Comparison of ENCODE assay signal across 16 cellular contexts in genomic region chr7:102408530-102408929, GRCh38. TPM values are rescaled to one million over a fixed set of nuclear protein-coding genes. Genes with fewer than 3 reads are reported as not detected.
A peak's percentile ranks its signal among the peaks of the same experiment; 100 is the strongest.
DNase-seq lines count a peak whose midpoint lies in the region; ATAC-seq and TF ChIP-seq lines count a peak whose summit lies in the region.
"Not testable (repeated sequence)": the region's sequence is repeated elsewhere in the genome, so short reads cannot be mapped to it uniquely, and the experiment has no call there.
"Had no signal": no experiment of that assay in that cellular context is flagged by ENCODE, and none has a peak within 500 bp of the region (broad histone marks: within the 10 kb centered on the region; RNA-seq: fewer than 3 reads in every experiment).

No MANE protein-coding gene starts in this region.

- not testable (repeated sequence) for TF ChIP-seq CTCF in Peyer's patch (IDR thresholded peaks at IDR 0.05)

- peak in 2 of 3 donors; percentile 56 to 57 for DNase-seq in Peyer's patch
- not testable (repeated sequence) for DNase-seq in activated naive CD4-positive, alpha-beta T cell treated with anti-CD3 and anti-CD28 coated beads, Interleukin-2, amount 50 U/mL, for 72 hours (ENCODE audit: low spot score in 2 of 2)
- peak; percentile 14 for DNase-seq in renal cortical epithelial cell (ENCODE audit: low read depth)

- peaks cover 42 to 58% (median 54%) of the 10 kb centered on the region in 10 experiments for H3K4me1 ChIP-seq in BLaER1 treated with 17β-estradiol and CSF1 and Interleukin-3, amounts not matched to agents 10 nM and 100 nM
- not testable (repeated sequence) for H3K4me1 ChIP-seq in Peyer's patch

- peak overlapping the region; percentile 42 to 62 for H3K27ac Mint-ChIP-seq in activated naive CD4-positive, alpha-beta T cell treated with anti-CD3 and anti-CD28 coated beads, Interleukin-2, amount 50 U/mL, for 72 hours

- not testable (repeated sequence) for TF ChIP-seq POLR2A in Peyer's patch (IDR thresholded peaks at IDR 0.05)

- peaks cover 19 to 50% of the 10 kb centered on the region in 2 donors for H3K36me3 Mint-ChIP-seq in activated naive CD4-positive, alpha-beta T cell treated with anti-CD3 and anti-CD28 coated beads, Interleukin-2, amount 50 U/mL, for 72 hours

- H3K4me2 ChIP-seq in BLaER1 treated with 17β-estradiol and CSF1 and Interleukin-3, amounts not matched to agents 10 nM and 100 nM: peak overlapping the region; percentile 59 to 83 (median 72)

- peaks cover 4 to 18% (median 15%) of the 10 kb centered on the region in 11 experiments; a peak in 20 of 22 replicates for H3K9me3 ChIP-seq in BLaER1 treated with 17β-estradiol and CSF1 and Interleukin-3, amounts not matched to agents 10 nM and 100 nM (replicated peaks in 1 of 11)
- not testable (repeated sequence) for H3K9me3 ChIP-seq in Peyer's patch

- H3K27me3 ChIP-seq in BLaER1 treated with 17β-estradiol and CSF1 and Interleukin-3, amounts not matched to agents 10 nM and 100 nM; Peyer's patch: not testable (repeated sequence)

- ATAC-seq in GM18519 (IDR thresholded peaks at IDR 0.05; ENCODE audit: low FRiP score, unreplicated experiment) (peak; percentile 53), GM19463 (IDR thresholded peaks at IDR 0.05; ENCODE audit: unreplicated experiment) (peak; percentile 43), GM21825 (IDR thresholded peaks at IDR 0.05; ENCODE audit: unreplicated experiment) (peak; percentile 54), HG03175 (IDR thresholded peaks at IDR 0.05; ENCODE audit: unreplicated experiment) (peak; percentile 56)
- ATAC-seq in activated naive CD4-positive, alpha-beta T cell treated with anti-CD3 and anti-CD28 coated beads, Interleukin-2, amount 50 U/mL, for 72 hours: peak in 1 of 2 donors; percentile 15

- peak overlapping the region in 8 of 11 experiments; percentile 25 to 67 (median 52); a peak in 16 of 22 replicates for H3K27ac ChIP-seq in BLaER1 treated with 17β-estradiol and CSF1 and Interleukin-3, amounts not matched to agents 10 nM and 100 nM
- peak overlapping the region in 1 of 4 donors; percentile 59 for H3K27ac ChIP-seq in Peyer's patch

- H3K9ac ChIP-seq in BLaER1 treated with 17β-estradiol and CSF1 and Interleukin-3, amounts not matched to agents 10 nM and 100 nM: peak overlapping the region in 8 of 11 experiments; percentile 7 to 61 (median 24); a peak in 11 of 22 replicates

- H3K4me3 ChIP-seq in BLaER1 treated with 17β-estradiol and CSF1 and Interleukin-3, amounts not matched to agents 10 nM and 100 nM; Peyer's patch: not testable (repeated sequence)

- H3K36me3 ChIP-seq in BLaER1 treated with 17β-estradiol and CSF1 and Interleukin-3, amounts not matched to agents 10 nM and 100 nM: peaks cover 71 to 96% (median 90%) of the 10 kb centered on the region in 11 experiments
- H3K36me3 ChIP-seq in Peyer's patch: peaks cover 0 to 81% (median 0%) of the 10 kb centered on the region in 3 donors

- H4K20me1 ChIP-seq in BLaER1 treated with 17β-estradiol and CSF1 and Interleukin-3, amounts not matched to agents 10 nM and 100 nM: peaks cover 0 to 95% (median 47%) of the 10 kb centered on the region in 11 experiments; a peak in 19 of 22 replicates

- H3K9me3 Mint-ChIP-seq in activated naive CD4-positive, alpha-beta T cell treated with anti-CD3 and anti-CD28 coated beads, Interleukin-2, amount 50 U/mL, for 72 hours: not testable (repeated sequence)

RNA-seq across cellular contexts. Expression of gene PRKRIP1, which starts 12.4 kb away (rescaled TPM):
- total RNA-seq in Peyer's patch: 10 to 100 TPM; 20.7 to 63.5 (median 38.2) TPM
- 10 to 100 TPM; 22.9 to 42.3 TPM for total RNA-seq in activated naive CD4-positive, alpha-beta T cell treated with anti-CD3 and anti-CD28 coated beads, Interleukin-2, amount 50 U/mL, for 72 hours
- 25.4 and 26.1 TPM in 2 replicates for total RNA-seq in renal cortical epithelial cell

RNA-seq across cellular contexts. Expression of gene ORAI2, which starts 24.8 kb away (rescaled TPM):
- total RNA-seq in Peyer's patch (10 to 100 TPM in 1 of 4 donors, 1 to 10 TPM in 3; 2.1 to 39.6 (median 4.2) TPM), renal cortical epithelial cell (43.2 and 138 TPM in 2 replicates)
- 10 to 100 TPM; 25.8 to 26.7 TPM for total RNA-seq in activated naive CD4-positive, alpha-beta T cell treated with anti-CD3 and anti-CD28 coated beads, Interleukin-2, amount 50 U/mL, for 72 hours

RNA-seq across cellular contexts. Expression of gene SPDYE6, which starts 52.3 kb away (rescaled TPM):
- not detected for total RNA-seq in Peyer's patch
- not detected for total RNA-seq in activated naive CD4-positive, alpha-beta T cell treated with anti-CD3 and anti-CD28 coated beads, Interleukin-2, amount 50 U/mL, for 72 hours
- not detected in 2 replicates for total RNA-seq in renal cortical epithelial cell
- total RNA-seq: activated CD4-positive, alpha-beta T cell treated with anti-CD3 and anti-CD28 coated beads, Interleukin-2, amount 10 ng/mL, durations not matched to agents 24 days and 14 days; Calu3; left cardiac atrium; ovary; right cardiac atrium; SJCRH30; T-helper 1 cell treated with Interleukin-12 subunit alpha and Interleukin-12 subunit beta and Interleukin-4 antibody, amounts not matched to agents 30 ng/mL and 1 ng/mL, for 36 hours; ureter had no signal

RNA-seq across cellular contexts. Expression of gene ALKBH4, which starts 56.1 kb away (rescaled TPM):
- total RNA-seq in Peyer's patch: 10 to 100 TPM; 10.7 to 40.5 (median 18.7) TPM
- 1 to 10 TPM; 8.2 to 9.3 TPM for total RNA-seq in activated naive CD4-positive, alpha-beta T cell treated with anti-CD3 and anti-CD28 coated beads, Interleukin-2, amount 50 U/mL, for 72 hours
- total RNA-seq in renal cortical epithelial cell: 9.9 and 26.6 TPM in 2 replicates

RNA-seq across cellular contexts. Expression of gene LRWD1, which starts 56.3 kb away (rescaled TPM):
- total RNA-seq in Peyer's patch (10 to 100 TPM; 22.6 to 79.2 (median 23.8) TPM), renal cortical epithelial cell (26.2 and 29.5 TPM in 2 replicates)
- total RNA-seq in activated naive CD4-positive, alpha-beta T cell treated with anti-CD3 and anti-CD28 coated beads, Interleukin-2, amount 50 U/mL, for 72 hours: 10 to 100 TPM; 11.6 to 12.5 TPM
